In genomic region chr6:43170452-43171283, GRCh38 we compare ENCODE assay signal across 8 cellular contexts. TPM values are rescaled to one million over a fixed set of nuclear protein-coding genes. Genes with fewer than 3 reads are reported as not detected.
A peak's percentile ranks its signal among the peaks of the same experiment; 100 is the strongest.
DNase-seq lines count a peak whose midpoint lies in the region; ATAC-seq and TF ChIP-seq lines count a peak whose summit lies in the region.

SRF (plus strand) TSS chr6:43171269; CDS start chr6:43171657, 388 bp downstream.

- DNase-seq in GM04504 (ENCODE audit: low read depth) (peak; percentile 98), NCI-H1092 (lab: John Stamatoyannopoulos, UW) (peak; percentile 100), glomerular visceral epithelial cell (ENCODE audit: extremely low spot score) (peak; percentile 100), omental fat pad (ENCODE audit: low spot score) (peak; percentile 99), thoracic aorta (ENCODE audit: low spot score) (peak; percentile 100)

- peak within 1 kb of the TSS; percentile 96 for H3K4me3 ChIP-seq in thoracic aorta

- H3K4me1 ChIP-seq in thoracic aorta (ENCODE audit: control insufficient read depth in 1 of 2, low read depth in 2 of 2) = peaks cover 14 to 37% of the 10 kb centered on the region in 2 donors

- no peaks in the 10 kb centered on the region for H3K27me3 Mint-ChIP-seq in activated naive CD8-positive, alpha-beta T cell

- peak within 1 kb of the TSS; percentile 94 for H3K27ac Mint-ChIP-seq in activated naive CD8-positive, alpha-beta T cell

- peak; percentile 63 for ATAC-seq in HG02571 (IDR thresholded peaks at IDR 0.05; ENCODE audit: unreplicated experiment)
- peak; percentile 72 for ATAC-seq in SK-N-SH treated with all-trans-retinoic acid at 6 μM for 48 hours
- ATAC-seq in omental fat pad (ENCODE audit: low FRiP score) = peak; percentile 83
- peak; percentile 61 for ATAC-seq in thoracic aorta (ENCODE audit: insufficient number of reproducible peaks, low FRiP score, low read depth)

- peaks cover 36% of the 10 kb centered on the region for H3K4me1 Mint-ChIP-seq in activated naive CD8-positive, alpha-beta T cell (ENCODE audit: low read depth)

- H3K4me3 Mint-ChIP-seq in activated naive CD8-positive, alpha-beta T cell = peak within 1 kb of the TSS; percentile 99

- no peaks in the 10 kb centered on the region for H3K9me3 ChIP-seq in thoracic aorta

- no peaks in the 10 kb centered on the region for H3K27me3 ChIP-seq in thoracic aorta (replicated peaks; ENCODE audit: insufficient read depth)

- no peaks in the 10 kb centered on the region for H3K36me3 Mint-ChIP-seq in activated naive CD8-positive, alpha-beta T cell

- H3K9me3 Mint-ChIP-seq in activated naive CD8-positive, alpha-beta T cell (ENCODE audit: low read depth) = no peaks in the 10 kb centered on the region

- H3K27ac ChIP-seq in thoracic aorta = peak within 1 kb of the TSS; percentile 98 to 99

- H3K36me3 ChIP-seq in thoracic aorta = peaks cover 3% of the 10 kb centered on the region

- TF ChIP-seq CTCF in omental fat pad (IDR thresholded peaks at IDR 0.05) (no peak), thoracic aorta (IDR thresholded peaks at IDR 0.05) (no peak)

TF ChIP-seq in SK-N-SH treated with all-trans-retinoic acid at 6 μM for 48 hours, 23 proteins besides CTCF, POLR2A, EP300 and RAD21:
- TF ChIP-seq TCF4 (CRISPR knock-in tag; IDR thresholded peaks at IDR 0.05; ENCODE audit: borderline replicate concordance) (no peak), CSRNP3 (CRISPR knock-in tag; IDR thresholded peaks at IDR 0.05) (no peak), SNAI2 (CRISPR knock-in tag; IDR thresholded peaks at IDR 0.05) (no peak), ZFP30 (CRISPR knock-in tag; IDR thresholded peaks at IDR 0.05) (no peak), ISL1 (CRISPR knock-in tag; IDR thresholded peaks at IDR 0.05) (no peak), GLIS3 (CRISPR knock-in tag; IDR thresholded peaks at IDR 0.05) (no peak), ARNTL (CRISPR knock-in tag; IDR thresholded peaks at IDR 0.05; ENCODE audit: borderline replicate concordance, low read depth) (no peak), OSR1 (CRISPR knock-in tag; IDR thresholded peaks at IDR 0.05) (no peak), PPARA (CRISPR knock-in tag; IDR thresholded peaks at IDR 0.05; ENCODE audit: borderline replicate concordance) (no peak), TOX (CRISPR knock-in tag; IDR thresholded peaks at IDR 0.05; ENCODE audit: borderline replicate concordance) (no peak), ESRRG (CRISPR knock-in tag; IDR thresholded peaks at IDR 0.05) (no peak), CSDC2 (CRISPR knock-in tag; IDR thresholded peaks at IDR 0.05) (no peak), CREB5 (CRISPR knock-in tag; IDR thresholded peaks at IDR 0.05; ENCODE audit: low read depth) (no peak), ZNF8 (CRISPR knock-in tag; IDR thresholded peaks at IDR 0.05) (no peak), ZNF70 (CRISPR knock-in tag; IDR thresholded peaks at IDR 0.05) (no peak), ZFP3 (CRISPR knock-in tag; IDR thresholded peaks at IDR 0.05) (no peak), POU6F1 (CRISPR knock-in tag; IDR thresholded peaks at IDR 0.05; ENCODE audit: borderline replicate concordance, low read depth) (no peak)
TF ChIP-seq in SK-N-SH treated with all-trans-retinoic acid at 6 μM for 48 hours: peak in this region for 0.

RNA-seq across cellular contexts. Expression of gene SRF, which starts in this region (rescaled TPM):
- total RNA-seq in omental fat pad (10 to 100 TPM; 21.5 to 37.8 (median 24.4) TPM), thoracic aorta (10 to 100 TPM; 79.5 to 99.0 TPM)

Comparison
In these comparisons a context has a peak if more than half of its experiments do, and no peak if none do; other contexts are left out.
1. Peak in every context shown above with its lines: DNase-seq, ATAC-seq, H3K4me3 ChIP-seq and H3K27ac ChIP-seq.